In genomic region chr12:15794196-15794595, GRCh38 we compare ENCODE assay signal across 29 cellular contexts.
"Had no signal": no experiment of that assay in that cellular context is flagged by ENCODE, and none has a peak within 500 bp of the region (broad histone marks: within the 10 kb centered on the region; RNA-seq: fewer than 3 reads in every experiment).

No MANE protein-coding gene starts in this region.

- H3K4me3 ChIP-seq: adrenal gland, body of pancreas, esophagus muscularis mucosa, gastrocnemius medialis, heart left ventricle had no signal

- H3K27ac ChIP-seq: adrenal gland, body of pancreas, esophagus muscularis mucosa, foreskin keratinocyte, gastrocnemius medialis, heart left ventricle had no signal

- H3K27me3 ChIP-seq: adrenal gland, body of pancreas, esophagus muscularis mucosa, foreskin keratinocyte, gastrocnemius medialis, heart left ventricle had no signal

- ATAC-seq: activated CD8-positive, alpha-beta T cell treated with anti-CD3 and anti-CD28 coated beads for 36 hours; activated naive CD8-positive, alpha-beta T cell treated with anti-CD3 and anti-CD28 coated beads, Interleukin-2, amount 50 U/mL, for 24 hours; body of pancreas; effector memory CD8-positive, alpha-beta T cell; foreskin keratinocyte; gastrocnemius medialis; heart left ventricle; WTC11 had no signal

- H3K9me3 ChIP-seq: adrenal gland, body of pancreas, esophagus muscularis mucosa, gastrocnemius medialis, heart left ventricle had no signal

- H3K36me3 ChIP-seq: adrenal gland, esophagus muscularis mucosa, gastrocnemius medialis, heart left ventricle had no signal

- DNase-seq: activated CD4-positive, alpha-beta T cell treated with anti-CD3 and anti-CD28 coated beads for 1 hour; activated CD4-positive, alpha-beta T cell treated with anti-CD3 and anti-CD28 coated beads for 4 hours; activated CD4-positive, alpha-beta T cell treated with anti-CD3 and anti-CD28 coated beads, Interleukin-2, amount 10 ng/mL, durations not matched to agents 7 days and 5 days; activated CD4-positive, alpha-beta T cell treated with anti-CD3 and anti-CD28 coated beads, Interleukin-2, amount 50 U/mL, for 48 hours; activated CD8-positive, alpha-beta memory T cell treated with anti-CD3 and anti-CD28 coated beads for 24 hours; activated CD8-positive, alpha-beta T cell treated with anti-CD3 and anti-CD28 coated beads for 36 hours; activated effector memory CD4-positive, alpha-beta T cell treated with anti-CD3 and anti-CD28 coated beads, Interleukin-2, amount 50 U/mL, for 16 hours; activated naive CD4-positive, alpha-beta T cell treated with anti-CD3 and anti-CD28 coated beads for 36 hours; activated naive CD8-positive, alpha-beta T cell treated with anti-CD3 and anti-CD28 coated beads for 36 hours; activated naive CD8-positive, alpha-beta T cell treated with anti-CD3 and anti-CD28 coated beads, Interleukin-2, amount 50 U/mL, for 24 hours; activated T-cell treated with anti-CD3 and anti-CD28 coated beads, Interleukin-2, amount 50 U/mL, for 48 hours; adrenal gland; amygdala; aorta; body of pancreas; caudate nucleus; cortex of kidney; dermis blood vessel endothelial cell; effector CD4-positive, alpha-beta T cell; effector memory CD8-positive, alpha-beta T cell; erythroblast; foreskin keratinocyte; gastrocnemius medialis; glutamatergic neuron; heart left ventricle; T-helper 2 cell had no signal

- FAIRE-seq: colon had no signal
